8 cellular contexts compared by ENCODE assay signal in the genomic region with DNA sequence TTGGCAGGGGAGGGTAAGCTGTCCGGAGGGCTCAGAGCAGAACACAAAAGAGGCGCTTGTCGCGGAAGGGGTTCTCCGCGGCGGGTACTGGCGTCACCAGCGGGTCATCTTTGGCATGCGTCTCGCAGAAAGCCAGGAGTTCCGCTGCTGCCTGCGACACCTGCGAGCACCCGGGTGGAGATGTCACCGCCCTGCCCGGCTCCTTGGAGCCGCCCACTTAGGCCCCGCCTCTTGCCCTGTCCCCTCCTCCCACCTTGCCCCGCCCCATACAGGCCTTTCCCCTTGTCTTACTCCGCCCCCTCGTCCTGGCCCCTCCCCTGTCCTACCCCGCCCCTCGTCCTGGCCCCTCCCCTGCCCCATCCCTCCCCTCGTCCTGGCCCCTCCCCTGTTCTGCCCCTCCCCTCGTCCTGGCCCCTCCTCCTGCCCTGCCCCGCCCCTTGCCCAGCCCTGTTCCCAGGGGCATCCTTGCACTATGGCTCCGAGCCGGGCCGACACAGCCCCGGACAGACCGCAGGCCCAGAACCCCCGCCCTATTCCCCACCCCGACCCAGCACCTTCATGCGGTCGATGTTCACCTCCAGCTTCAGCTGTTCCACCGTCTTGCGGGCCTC. TPM values are rescaled to one million over a fixed set of nuclear protein-coding genes. Genes with fewer than 3 reads are reported as not detected.
DNase-seq lines count a peak whose midpoint lies in the region; ATAC-seq and TF ChIP-seq lines count a peak whose summit lies in the region.

No MANE protein-coding gene starts in this region.

- peak; percentile 44 for ATAC-seq in GM18520 (IDR thresholded peaks at IDR 0.05; ENCODE audit: unreplicated experiment)

- peaks cover 62% of the 10 kb centered on the region for H3K27me3 ChIP-seq in HUES64 (ENCODE audit: insufficient read depth, low read length)
- peaks cover 5% of the 10 kb centered on the region; the same call in 1 of the 2 replicates for H3K27me3 ChIP-seq in SJSA1 (replicated peaks)
- H3K27me3 ChIP-seq in parathyroid adenoma (ENCODE audit: control insufficient read depth, insufficient read depth, low read length) = no peaks in the 10 kb centered on the region
- H3K27me3 ChIP-seq in tibial nerve = peaks cover 0 to 9% of the 10 kb centered on the region in 2 donors

- intact Hi-C loops in head of caudate nucleus (cut with DNase I) = no loop called here

- H3K36me3 ChIP-seq in HUES64 (ENCODE audit: insufficient read depth, low read length) = no peaks in the 10 kb centered on the region
- H3K36me3 ChIP-seq in SJSA1 = no peaks in the 10 kb centered on the region
- no peaks in the 10 kb centered on the region for H3K36me3 ChIP-seq in parathyroid adenoma (ENCODE audit: control insufficient read depth, insufficient read depth, low read length)
- no peaks in the 10 kb centered on the region for H3K36me3 ChIP-seq in tibial nerve

- H3K4me3 ChIP-seq in HUES64 (ENCODE audit: low read length) (peak overlapping the region; percentile 60), SJSA1 (peak overlapping the region; percentile 15; the same call in 1 of the 2 replicates), parathyroid adenoma (ENCODE audit: low read depth, low read length) (peak overlapping the region; percentile 43), tibial nerve (peak overlapping the region in 2 of 4 donors; percentile 35 to 51)

- TF ChIP-seq POLR2A in tibial nerve (IDR thresholded peaks at IDR 0.05) = no peak

- DNase-seq in 8988T (peak; percentile 77), SJSA1 (ENCODE audit: low read depth in 1 of 2, low spot score in 2 of 2) (peak; percentile 42 to 93), head of caudate nucleus (peak; percentile 62 to 95 (median 84)), tibial nerve (ENCODE audit: low spot score in 2 of 2) (peak; percentile 69 to 75)
- DNase-seq in activated naive CD4-positive, alpha-beta T cell treated with anti-CD3 and anti-CD28 coated beads, Interleukin-2, amount 50 U/mL, for 16 hours = peak; percentile 93

- TF ChIP-seq CTCF in parathyroid adenoma (IDR thresholded peaks at IDR 0.05) (no peak), tibial nerve (IDR thresholded peaks at IDR 0.05) (no peak)

- H3K9me3 ChIP-seq in HUES64 (ENCODE audit: insufficient read depth, low read depth, low read length) (no peaks in the 10 kb centered on the region), SJSA1 (replicated peaks) (no peaks in the 10 kb centered on the region), parathyroid adenoma (ENCODE audit: control insufficient read depth, low read length) (no peaks in the 10 kb centered on the region), tibial nerve (no peaks in the 10 kb centered on the region)

- peak overlapping the region; percentile 20; the same call in 1 of the 2 replicates for H3K9ac ChIP-seq in HUES64 (ENCODE audit: low read depth, low read length)
- H3K9ac ChIP-seq in parathyroid adenoma = no peak overlapping the region

- TF ChIP-seq EP300 in tibial nerve (IDR thresholded peaks at IDR 0.05) = no peak

- no peaks in the 10 kb centered on the region for H3K79me2 ChIP-seq in parathyroid adenoma

- H3K4me1 ChIP-seq in HUES64 (ENCODE audit: insufficient read depth, low read length) (peaks cover 15% of the 10 kb centered on the region), SJSA1 (replicated peaks) (peaks cover 21% of the 10 kb centered on the region), parathyroid adenoma (peaks cover 6% of the 10 kb centered on the region), tibial nerve (peaks cover 0 to 57% (median 24%) of the 10 kb centered on the region in 4 donors)

- peak overlapping the region; percentile 96 for H3K4me2 ChIP-seq in parathyroid adenoma (ENCODE audit: low read length)

- under 1% methylated on average over 35 of the region's 38 CpGs for WGBS in HUES64
- 4 to 10% methylated on average over 33 to 38 of the region's 38 CpGs for WGBS in tibial nerve, 2 donors

- H2AFZ ChIP-seq in parathyroid adenoma = peak overlapping the region; percentile 74

- H3K27ac ChIP-seq in HUES64 (ENCODE audit: low read depth, low read length) (no peak overlapping the region), SJSA1 (no peak overlapping the region), parathyroid adenoma (no peak overlapping the region), tibial nerve (peak overlapping the region in 1 of 4 donors; percentile 45)

RNA-seq across cellular contexts. Expression of a gene that starts 1.9 kb away (rescaled TPM):
- polyA plus RNA-seq in HUES64 (2013, experiment 1 of 2) = not detected
- polyA plus RNA-seq in HUES64 (2013, experiment 2 of 2) = not detected
- not detected in 2 replicates for total RNA-seq in SJSA1 (2014; rRNA removed; shearing (Covaris generic))
- not detected for total RNA-seq in tibial nerve

RNA-seq across cellular contexts. Expression of a gene that starts 9.3 kb away (rescaled TPM):
- polyA plus RNA-seq in HUES64 (2013, experiment 1 of 2) = not detected
- not detected for polyA plus RNA-seq in HUES64 (2013, experiment 2 of 2)
- total RNA-seq in SJSA1 (2014; rRNA removed; shearing (Covaris generic)) = not detected in 2 replicates
- 10 to 100 TPM in 2 of 4 donors, 1 to 10 TPM in 2; 3.1 to 43.2 (median 12.7) TPM for total RNA-seq in tibial nerve

RNA-seq across cellular contexts. Expression of a gene that starts 26.8 kb away (rescaled TPM):
- polyA plus RNA-seq in HUES64 (2013, experiment 1 of 2) = 1.6 TPM
- polyA plus RNA-seq in HUES64 (2013, experiment 2 of 2) = 3.2 TPM
- 2.4 and 4.4 TPM in 2 replicates for total RNA-seq in SJSA1 (2014; rRNA removed; shearing (Covaris generic))
- 10 to 100 TPM in 1 of 4 donors, 1 to 10 TPM in 3; 7.1 to 11.7 (median 8.2) TPM for total RNA-seq in tibial nerve

RNA-seq across cellular contexts. Expression of a gene that starts 33.0 kb away (rescaled TPM):
- polyA plus RNA-seq in HUES64 (2013, experiment 1 of 2) = 216 TPM
- 254 TPM for polyA plus RNA-seq in HUES64 (2013, experiment 2 of 2)
- 232 and 272 TPM in 2 replicates for total RNA-seq in SJSA1 (2014; rRNA removed; shearing (Covaris generic))
- total RNA-seq in tibial nerve = 100 to 1,000 TPM; 123 to 167 (median 137) TPM
